In the genomic region with DNA sequence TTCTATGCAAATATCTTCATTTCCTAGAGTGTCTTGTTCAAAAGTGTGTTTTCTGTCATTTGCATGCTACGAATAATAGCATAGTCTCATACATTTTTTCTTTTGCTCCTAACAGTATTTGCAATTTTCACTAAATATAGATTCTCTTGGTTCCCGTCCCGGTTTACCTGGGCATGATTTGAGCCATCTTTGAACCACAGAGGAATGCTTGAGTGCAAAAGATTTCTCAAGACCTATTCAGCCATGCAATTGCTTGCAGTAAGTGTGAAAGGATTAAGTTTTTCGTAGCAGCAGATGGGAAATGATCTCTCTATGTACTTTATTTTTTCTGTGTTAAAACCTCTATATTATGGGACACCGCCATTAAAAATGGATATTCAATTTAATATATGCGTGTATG, we compare ENCODE assay signal across 1 cellular context.
TF ChIP-seq lines count a peak whose summit lies in the region.

No MANE protein-coding gene starts in this region.

TF ChIP-seq in GM12878, 131 proteins besides CTCF, POLR2A, EP300 and RAD21 (continued from another document):
- TF ChIP-seq, protein P1, sequence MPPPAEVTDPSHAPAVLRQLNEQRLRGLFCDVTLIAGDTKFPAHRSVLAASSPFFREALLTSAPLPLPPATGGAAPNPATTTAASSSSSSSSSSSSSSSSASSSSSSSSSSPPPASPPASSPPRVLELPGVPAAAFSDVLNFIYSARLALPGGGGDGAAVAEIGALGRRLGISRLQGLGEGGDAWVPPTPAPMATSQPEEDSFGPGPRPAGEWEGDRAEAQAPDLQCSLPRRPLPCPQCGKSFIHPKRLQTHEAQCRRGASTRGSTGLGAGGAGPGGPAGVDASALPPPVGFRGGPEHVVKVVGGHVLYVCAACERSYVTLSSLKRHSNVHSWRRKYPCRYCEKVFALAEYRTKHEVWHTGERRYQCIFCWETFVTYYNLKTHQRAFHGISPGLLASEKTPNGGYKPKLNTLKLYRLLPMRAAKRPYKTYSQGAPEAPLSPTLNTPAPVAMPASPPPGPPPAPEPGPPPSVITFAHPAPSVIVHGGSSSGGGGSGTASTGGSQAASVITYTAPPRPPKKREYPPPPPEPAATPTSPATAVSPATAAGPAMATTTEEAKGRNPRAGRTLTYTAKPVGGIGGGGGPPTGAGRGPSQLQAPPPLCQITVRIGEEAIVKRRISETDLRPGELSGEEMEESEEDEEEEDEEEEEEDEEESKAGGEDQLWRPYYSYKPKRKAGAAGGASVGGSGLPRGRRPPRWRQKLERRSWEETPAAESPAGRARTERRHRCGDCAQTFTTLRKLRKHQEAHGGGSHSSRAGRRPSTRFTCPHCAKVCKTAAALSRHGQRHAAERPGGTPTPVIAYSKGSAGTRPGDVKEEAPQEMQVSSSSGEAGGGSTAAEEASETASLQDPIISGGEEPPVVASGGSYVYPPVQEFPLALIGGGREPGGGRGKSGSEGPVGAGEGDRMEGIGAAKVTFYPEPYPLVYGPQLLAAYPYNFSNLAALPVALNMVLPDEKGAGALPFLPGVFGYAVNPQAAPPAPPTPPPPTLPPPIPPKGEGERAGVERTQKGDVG (CRISPR knock-in tag; IDR thresholded peaks at IDR 0.05): no peak
- TF ChIP-seq CREM (IDR thresholded peaks at IDR 0.05; ENCODE audit: low read depth) (no peak), MEF2A (IDR thresholded peaks at IDR 0.05; ENCODE audit: insufficient read depth, low read depth, low read length) (0 out of 2 replicates have a peak, but pooled peaks have one; percentile 29), CBFB (IDR thresholded peaks at IDR 0.05; ENCODE audit: low read depth) (no peak), HDAC6 (IDR thresholded peaks at IDR 0.05; ENCODE audit: unreplicated experiment) (no peak), CBX5 (IDR thresholded peaks at IDR 0.05; ENCODE audit: low read depth) (no peak), NR2C2 (IDR thresholded peaks at IDR 0.05; ENCODE audit: borderline replicate concordance, control insufficient read depth, insufficient read length, low read depth) (no peak), DPF2 (IDR thresholded peaks at IDR 0.05) (no peak), TAF1 (IDR thresholded peaks at IDR 0.05; ENCODE audit: borderline replicate concordance, low read depth, low read length) (no peak), MXI1 (IDR thresholded peaks at IDR 0.05; ENCODE audit: low read depth, low read length) (no peak), BRCA1 (IDR thresholded peaks at IDR 0.05; ENCODE audit: low read depth, low read length) (no peak), EGR1 (IDR thresholded peaks at IDR 0.05; ENCODE audit: borderline replicate concordance in 1 of 2, low read depth in 2 of 2, low read length in 2 of 2) (no peak), MEF2B (IDR thresholded peaks at IDR 0.05; ENCODE audit: partially characterized antibody, poor library complexity, severe bottlenecking) (peak; percentile 35), HDAC2 (IDR thresholded peaks at IDR 0.05) (no peak), MYC (IDR thresholded peaks at IDR 0.05; ENCODE audit: insufficient read depth, insufficient read length, insufficient replicate concordance, low read length, severe bottlenecking) (no peak), TCF3 (IDR thresholded peaks at IDR 0.05; ENCODE audit: borderline replicate concordance, insufficient read depth, low read depth, low read length) (no peak), YBX1 (IDR thresholded peaks at IDR 0.05) (no peak), BACH1 (IDR thresholded peaks at IDR 0.05; ENCODE audit: borderline replicate concordance) (no peak), RBBP5 (conservative IDR thresholded peaks at IDR 0.05) (no peak), SIX5 (IDR thresholded peaks at IDR 0.05; ENCODE audit: low read depth, low read length, severe bottlenecking) (no peak), NR2C1 (IDR thresholded peaks at IDR 0.05) (no peak), KDM1A (IDR thresholded peaks at IDR 0.05; ENCODE audit: borderline replicate concordance) (no peak), FOS (IDR thresholded peaks at IDR 0.05; ENCODE audit: borderline replicate concordance, extremely low read depth, insufficient read length) (no peak), PAX5 (IDR thresholded peaks at IDR 0.05; ENCODE audit: borderline replicate concordance, low read depth, low read length) (no peak), MYB (IDR thresholded peaks at IDR 0.05; ENCODE audit: borderline replicate concordance, low read depth, low read length) (no peak), BMI1 (IDR thresholded peaks at IDR 0.05; ENCODE audit: borderline replicate concordance) (no peak), CEBPB (IDR thresholded peaks at IDR 0.05; ENCODE audit: borderline replicate concordance in 1 of 2, low read depth in 2 of 2, low read length in 2 of 2) (no peak), RUNX3 (IDR thresholded peaks at IDR 0.05; ENCODE audit: low read length) (peak; percentile 66), ATF7 (IDR thresholded peaks at IDR 0.05; ENCODE audit: low read depth) (no peak), BCL3 (IDR thresholded peaks at IDR 0.05; ENCODE audit: borderline replicate concordance, insufficient read depth, low read depth, low read length, poor library complexity, severe bottlenecking) (no peak), MTA2 (IDR thresholded peaks at IDR 0.05; ENCODE audit: low read depth) (peak; percentile 27; the same call in 1 of the 2 replicates), RELA (IDR thresholded peaks at IDR 0.05; ENCODE audit: borderline replicate concordance, partially characterized antibody) (no peak), BHLHE40 (IDR thresholded peaks at IDR 0.05; ENCODE audit: borderline replicate concordance in 1 of 2, low read depth in 2 of 2, low read length in 1 of 2) (no peak), SKIL (IDR thresholded peaks at IDR 0.05; ENCODE audit: low read depth, poor library complexity, severe bottlenecking) (no peak), JUNB (IDR thresholded peaks at IDR 0.05) (no peak), RB1 (IDR thresholded peaks at IDR 0.05; ENCODE audit: borderline replicate concordance) (no peak), IKZF1 (conservative IDR thresholded peaks at IDR 0.05) (peak; percentile 43; the same call in 1 of the 2 replicates)
- TF ChIP-seq, protein P2, sequence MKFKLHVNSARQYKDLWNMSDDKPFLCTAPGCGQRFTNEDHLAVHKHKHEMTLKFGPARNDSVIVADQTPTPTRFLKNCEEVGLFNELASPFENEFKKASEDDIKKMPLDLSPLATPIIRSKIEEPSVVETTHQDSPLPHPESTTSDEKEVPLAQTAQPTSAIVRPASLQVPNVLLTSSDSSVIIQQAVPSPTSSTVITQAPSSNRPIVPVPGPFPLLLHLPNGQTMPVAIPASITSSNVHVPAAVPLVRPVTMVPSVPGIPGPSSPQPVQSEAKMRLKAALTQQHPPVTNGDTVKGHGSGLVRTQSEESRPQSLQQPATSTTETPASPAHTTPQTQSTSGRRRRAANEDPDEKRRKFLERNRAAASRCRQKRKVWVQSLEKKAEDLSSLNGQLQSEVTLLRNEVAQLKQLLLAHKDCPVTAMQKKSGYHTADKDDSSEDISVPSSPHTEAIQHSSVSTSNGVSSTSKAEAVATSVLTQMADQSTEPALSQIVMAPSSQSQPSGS (IDR thresholded peaks at IDR 0.05; ENCODE audit: low read length): no peak
- TF ChIP-seq, protein P3, sequence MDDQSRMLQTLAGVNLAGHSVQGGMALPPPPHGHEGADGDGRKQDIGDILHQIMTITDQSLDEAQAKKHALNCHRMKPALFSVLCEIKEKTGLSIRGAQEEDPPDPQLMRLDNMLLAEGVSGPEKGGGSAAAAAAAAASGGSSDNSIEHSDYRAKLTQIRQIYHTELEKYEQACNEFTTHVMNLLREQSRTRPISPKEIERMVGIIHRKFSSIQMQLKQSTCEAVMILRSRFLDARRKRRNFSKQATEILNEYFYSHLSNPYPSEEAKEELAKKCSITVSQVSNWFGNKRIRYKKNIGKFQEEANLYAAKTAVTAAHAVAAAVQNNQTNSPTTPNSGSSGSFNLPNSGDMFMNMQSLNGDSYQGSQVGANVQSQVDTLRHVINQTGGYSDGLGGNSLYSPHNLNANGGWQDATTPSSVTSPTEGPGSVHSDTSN (IDR thresholded peaks at IDR 0.05; ENCODE audit: insufficient replicate concordance, low read depth, low read length): no peak
- TF ChIP-seq, protein P4, sequence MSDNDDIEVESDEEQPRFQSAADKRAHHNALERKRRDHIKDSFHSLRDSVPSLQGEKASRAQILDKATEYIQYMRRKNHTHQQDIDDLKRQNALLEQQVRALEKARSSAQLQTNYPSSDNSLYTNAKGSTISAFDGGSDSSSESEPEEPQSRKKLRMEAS (IDR thresholded peaks at IDR 0.05; ENCODE audit: low read depth, low read length): no peak
- TF ChIP-seq, protein P5, sequence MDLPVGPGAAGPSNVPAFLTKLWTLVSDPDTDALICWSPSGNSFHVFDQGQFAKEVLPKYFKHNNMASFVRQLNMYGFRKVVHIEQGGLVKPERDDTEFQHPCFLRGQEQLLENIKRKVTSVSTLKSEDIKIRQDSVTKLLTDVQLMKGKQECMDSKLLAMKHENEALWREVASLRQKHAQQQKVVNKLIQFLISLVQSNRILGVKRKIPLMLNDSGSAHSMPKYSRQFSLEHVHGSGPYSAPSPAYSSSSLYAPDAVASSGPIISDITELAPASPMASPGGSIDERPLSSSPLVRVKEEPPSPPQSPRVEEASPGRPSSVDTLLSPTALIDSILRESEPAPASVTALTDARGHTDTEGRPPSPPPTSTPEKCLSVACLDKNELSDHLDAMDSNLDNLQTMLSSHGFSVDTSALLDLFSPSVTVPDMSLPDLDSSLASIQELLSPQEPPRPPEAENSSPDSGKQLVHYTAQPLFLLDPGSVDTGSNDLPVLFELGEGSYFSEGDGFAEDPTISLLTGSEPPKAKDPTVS (IDR thresholded peaks at IDR 0.05; ENCODE audit: low read depth, low read length): no peak
TF ChIP-seq in GM12878: peak in this region for 7.
